15 cellular contexts compared by ENCODE assay signal in genomic region chr4:88738714-88739366, GRCh38. TPM values are rescaled to one million over a fixed set of nuclear protein-coding genes. Genes with fewer than 3 reads are reported as not detected.
DNase-seq lines count a peak whose midpoint lies in the region; ATAC-seq and TF ChIP-seq lines count a peak whose summit lies in the region.
"Had no signal": no experiment of that assay in that cellular context is flagged by ENCODE, and none has a peak within 500 bp of the region (broad histone marks: within the 10 kb centered on the region; RNA-seq: fewer than 3 reads in every experiment).

No MANE protein-coding gene starts in this region.

- H2BK5ac ChIP-seq in trophoblast cell (ENCODE audit: low read depth, low read length, poor library complexity): no peak overlapping the region

- H3K14ac ChIP-seq in trophoblast cell (ENCODE audit: low read length): no peak overlapping the region

- H4K8ac ChIP-seq in trophoblast cell (ENCODE audit: low read depth, low read length): no peak overlapping the region

- peaks cover 6% of the 10 kb centered on the region for H3K27me3 Mint-ChIP-seq in GM23338 (ENCODE audit: insufficient read depth, low read depth, poor library complexity)
- H3K27me3 Mint-ChIP-seq: activated naive CD4-positive, alpha-beta T cell treated with anti-CD3 and anti-CD28 coated beads, Interleukin-2, amount 50 U/mL, for 24 hours had no signal

- H3K4me3 ChIP-seq in GM23338 (no peak overlapping the region), body of pancreas (no peak overlapping the region), trophoblast cell (ENCODE audit: low read depth, low read length) (no peak overlapping the region), coronary artery (no peak overlapping the region)
- H3K4me3 ChIP-seq: hepatocyte had no signal

- DNase-seq in GM23338 (ENCODE audit: low spot score) (peak; percentile 80), NCI-H2081 (lab: John Stamatoyannopoulos, UW) (peak; percentile 50 to 86), body of pancreas (peak in 2 of 4 donors; percentile 26 to 38), trophoblast cell (peak; percentile 85 to 92), coronary artery (ENCODE audit: low spot score) (no peak), NCI-H226 (no peak), SKM-1 (lab: John Stamatoyannopoulos, UW; ENCODE audit: unreplicated experiment) (no peak), cortex of kidney (lab: John Stamatoyannopoulos, UW) (no peak)
- DNase-seq: activated CD4-positive, alpha-beta T cell treated with anti-CD3 and anti-CD28 coated beads for 48 hours; NCI-H1436 treated with DMSO at 0.1 percent for 48 hours; SIG-M5 had no signal

- no peak overlapping the region for H3K4ac ChIP-seq in trophoblast cell (ENCODE audit: low read depth, low read length)

- H3K79me2 ChIP-seq in GM23338 (replicated peaks; ENCODE audit: insufficient read depth) (no peaks in the 10 kb centered on the region), trophoblast cell (ENCODE audit: control insufficient read depth, insufficient read depth, low read length, poor library complexity) (no peaks in the 10 kb centered on the region)
- H3K79me2 ChIP-seq: hepatocyte had no signal

- H3K36me3 ChIP-seq in GM23338 (ENCODE audit: insufficient read depth) (no peaks in the 10 kb centered on the region), body of pancreas (replicated peaks in 1 of 2; ENCODE audit: insufficient read depth in 1 of 2, low read depth in 2 of 2) (no peaks in the 10 kb centered on the region), trophoblast cell (ENCODE audit: control insufficient read depth in 1 of 2, insufficient read depth in 2 of 2, low read length in 2 of 2) (peaks cover 0 to 5% of the 10 kb centered on the region in 2 experiments)

- H3K9me3 Mint-ChIP-seq in GM23338: no peaks in the 10 kb centered on the region; the same call in 2 of the 3 replicates
- H3K9me3 Mint-ChIP-seq: activated naive CD4-positive, alpha-beta T cell treated with anti-CD3 and anti-CD28 coated beads, Interleukin-2, amount 50 U/mL, for 24 hours had no signal

- no peak overlapping the region for H2AFZ ChIP-seq in GM23338
- no peak overlapping the region for H2AFZ ChIP-seq in trophoblast cell (ENCODE audit: insufficient read depth, low read length, poor library complexity)
- H2AFZ ChIP-seq: hepatocyte had no signal

- intact Hi-C loops in body of pancreas (cut with DNase I): no loop called here

- no peak overlapping the region for H2AK5ac ChIP-seq in trophoblast cell (ENCODE audit: low read length)

- WGBS in body of pancreas, 2 donors: 73 to 80% methylated on average over 8 of the region's 8 CpGs
- no CpG with 5 or more reads among the region's 8 CpGs for WGBS in trophoblast cell (ENCODE audit: extremely low coverage, insufficient coverage, insufficient read length)

- no peak overlapping the region for H3K9ac ChIP-seq in trophoblast cell (ENCODE audit: low read length)

- H3K27ac ChIP-seq in GM23338 (ENCODE audit: low read depth): peak overlapping the region; percentile 91
- peak overlapping the region; percentile 50 to 77 (median 74) for H3K27ac ChIP-seq in body of pancreas
- no peak overlapping the region for H3K27ac ChIP-seq in trophoblast cell (ENCODE audit: low read depth, low read length)
- H3K27ac ChIP-seq in coronary artery: no peak overlapping the region

- peaks cover 4% of the 10 kb centered on the region; the same call in 1 of the 3 replicates for H3K36me3 Mint-ChIP-seq in GM23338 (ENCODE audit: low read depth)

- H2BK120ac ChIP-seq in trophoblast cell (ENCODE audit: insufficient read depth, low read length, poor library complexity): no peak overlapping the region

- H3K79me1 ChIP-seq in trophoblast cell (ENCODE audit: low read length): no peaks in the 10 kb centered on the region

- ATAC-seq in GM23338 (peak; percentile 95), body of pancreas (peak; percentile 67)
- ATAC-seq: left lobe of liver had no signal

- H4K12ac ChIP-seq in trophoblast cell (ENCODE audit: low read depth, low read length): no peak overlapping the region

- TF ChIP-seq POLR2A in body of pancreas (IDR thresholded peaks at IDR 0.05): no peak

- no peaks in the 10 kb centered on the region; the same call in 1 of the 2 replicates for H3K9me2 ChIP-seq in GM23338 (ENCODE audit: insufficient read depth)

- no peaks in the 10 kb centered on the region for H4K20me1 ChIP-seq in GM23338 (replicated peaks; ENCODE audit: insufficient read depth)

- no peaks in the 10 kb centered on the region for H3F3A ChIP-seq in GM23338 (replicated peaks; ENCODE audit: low read depth)

- H3K18ac ChIP-seq in trophoblast cell (ENCODE audit: low read length): no peak overlapping the region

- H3K23ac ChIP-seq in trophoblast cell (ENCODE audit: low read length): no peak overlapping the region

- H3K9me3 ChIP-seq in body of pancreas: no peaks in the 10 kb centered on the region
- no peaks in the 10 kb centered on the region for H3K9me3 ChIP-seq in trophoblast cell (ENCODE audit: insufficient read depth, low read depth, low read length)

- H3K27me3 ChIP-seq in GM23338 (ENCODE audit: insufficient read depth) (no peaks in the 10 kb centered on the region), body of pancreas (no peaks in the 10 kb centered on the region), trophoblast cell (ENCODE audit: insufficient read depth, low read length) (no peaks in the 10 kb centered on the region)
- H3K27me3 ChIP-seq: hepatocyte had no signal

- H4K91ac ChIP-seq in trophoblast cell (ENCODE audit: low read depth, low read length): no peak overlapping the region

- TF ChIP-seq CTCF in GM23338 (conservative IDR thresholded peaks at IDR 0.05; ENCODE audit: low read depth in 2 of 2) (no peak), body of pancreas (IDR thresholded peaks at IDR 0.05) (no peak), coronary artery (IDR thresholded peaks at IDR 0.05) (no peak)

- peak overlapping the region; percentile 86; the same call in 1 of the 2 replicates for H3K27ac Mint-ChIP-seq in GM23338
- H3K27ac Mint-ChIP-seq: activated naive CD4-positive, alpha-beta T cell treated with anti-CD3 and anti-CD28 coated beads, Interleukin-2, amount 50 U/mL, for 24 hours; B cell had no signal

- H2BK12ac ChIP-seq in trophoblast cell (ENCODE audit: low read length): no peak overlapping the region

- peaks cover 38% of the 10 kb centered on the region for H3K4me1 Mint-ChIP-seq in GM23338

- H3K4me2 ChIP-seq in GM23338 (no peak overlapping the region; the same call in 1 of the 2 replicates), trophoblast cell (ENCODE audit: low read length) (no peak overlapping the region)
- H3K4me2 ChIP-seq: hepatocyte had no signal

- H3K4me1 ChIP-seq in GM23338 (ENCODE audit: insufficient read depth) (peaks cover 30% of the 10 kb centered on the region), body of pancreas (peaks cover 51% of the 10 kb centered on the region), trophoblast cell (ENCODE audit: control insufficient read depth in 1 of 2, insufficient read depth in 2 of 2, low read length in 2 of 2) (peaks cover 0 to 2% of the 10 kb centered on the region in 2 experiments)

- no peak overlapping the region for H3K4me3 Mint-ChIP-seq in GM23338
- H3K4me3 Mint-ChIP-seq: activated naive CD4-positive, alpha-beta T cell treated with anti-CD3 and anti-CD28 coated beads, Interleukin-2, amount 50 U/mL, for 24 hours had no signal

TF ChIP-seq in GM23338, 12 proteins besides CTCF, POLR2A, EP300 and RAD21 (continues in another document):
- no peak for TF ChIP-seq ZNF114 (CRISPR knock-in tag; IDR thresholded peaks at IDR 0.05)
- TF ChIP-seq CREB1 (CRISPR knock-in tag; IDR thresholded peaks at IDR 0.05; ENCODE audit: low read depth): no peak
- TF ChIP-seq, protein P1, sequence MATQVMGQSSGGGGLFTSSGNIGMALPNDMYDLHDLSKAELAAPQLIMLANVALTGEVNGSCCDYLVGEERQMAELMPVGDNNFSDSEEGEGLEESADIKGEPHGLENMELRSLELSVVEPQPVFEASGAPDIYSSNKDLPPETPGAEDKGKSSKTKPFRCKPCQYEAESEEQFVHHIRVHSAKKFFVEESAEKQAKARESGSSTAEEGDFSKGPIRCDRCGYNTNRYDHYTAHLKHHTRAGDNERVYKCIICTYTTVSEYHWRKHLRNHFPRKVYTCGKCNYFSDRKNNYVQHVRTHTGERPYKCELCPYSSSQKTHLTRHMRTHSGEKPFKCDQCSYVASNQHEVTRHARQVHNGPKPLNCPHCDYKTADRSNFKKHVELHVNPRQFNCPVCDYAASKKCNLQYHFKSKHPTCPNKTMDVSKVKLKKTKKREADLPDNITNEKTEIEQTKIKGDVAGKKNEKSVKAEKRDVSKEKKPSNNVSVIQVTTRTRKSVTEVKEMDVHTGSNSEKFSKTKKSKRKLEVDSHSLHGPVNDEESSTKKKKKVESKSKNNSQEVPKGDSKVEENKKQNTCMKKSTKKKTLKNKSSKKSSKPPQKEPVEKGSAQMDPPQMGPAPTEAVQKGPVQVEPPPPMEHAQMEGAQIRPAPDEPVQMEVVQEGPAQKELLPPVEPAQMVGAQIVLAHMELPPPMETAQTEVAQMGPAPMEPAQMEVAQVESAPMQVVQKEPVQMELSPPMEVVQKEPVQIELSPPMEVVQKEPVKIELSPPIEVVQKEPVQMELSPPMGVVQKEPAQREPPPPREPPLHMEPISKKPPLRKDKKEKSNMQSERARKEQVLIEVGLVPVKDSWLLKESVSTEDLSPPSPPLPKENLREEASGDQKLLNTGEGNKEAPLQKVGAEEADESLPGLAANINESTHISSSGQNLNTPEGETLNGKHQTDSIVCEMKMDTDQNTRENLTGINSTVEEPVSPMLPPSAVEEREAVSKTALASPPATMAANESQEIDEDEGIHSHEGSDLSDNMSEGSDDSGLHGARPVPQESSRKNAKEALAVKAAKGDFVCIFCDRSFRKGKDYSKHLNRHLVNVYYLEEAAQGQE (IDR thresholded peaks at IDR 0.05; ENCODE audit: unreplicated experiment): no peak
- no peak for TF ChIP-seq STAT1 (IDR thresholded peaks at IDR 0.05; ENCODE audit: unreplicated experiment)
- TF ChIP-seq NANOG (IDR thresholded peaks at IDR 0.05; ENCODE audit: borderline replicate concordance): 0 out of 2 replicates have a peak, but pooled peaks have one; percentile 15

RNA-seq across cellular contexts. Expression of gene NAP1L5, which starts 41.2 kb away (rescaled TPM):
- 1.3 and 2.0 TPM in 2 replicates for total RNA-seq in GM23338 (2014; rRNA removed; shearing (Covaris generic))
- polyA plus RNA-seq in GM23338 (2016; fragmentation: Nextera tagmentation; extraction: Ambion mirVana): 2.4 and 3.9 TPM in 2 replicates
- total RNA-seq in body of pancreas: 1 to 10 TPM; 3.1 to 7.3 TPM
- 2.1 and 2.3 TPM in 2 replicates for polyA plus RNA-seq in trophoblast cell (2013)

Comparison
In these comparisons a context has a peak if more than half of its experiments do, and no peak if none do; other contexts are left out.
1. DNase-seq: peak in GM23338 (single experiment), NCI-H2081 (2 of 2) and trophoblast cell (2 of 2); none in coronary artery (single experiment), NCI-H226 (single experiment), SKM-1 (single experiment) and cortex of kidney (single experiment).
2. H3K27ac ChIP-seq: peak in GM23338 (single experiment) and body of pancreas (4 of 4); none in trophoblast cell (single experiment) and coronary artery (0 of 2).